ENCODE assay signal across 14 cellular contexts in the genomic region with DNA sequence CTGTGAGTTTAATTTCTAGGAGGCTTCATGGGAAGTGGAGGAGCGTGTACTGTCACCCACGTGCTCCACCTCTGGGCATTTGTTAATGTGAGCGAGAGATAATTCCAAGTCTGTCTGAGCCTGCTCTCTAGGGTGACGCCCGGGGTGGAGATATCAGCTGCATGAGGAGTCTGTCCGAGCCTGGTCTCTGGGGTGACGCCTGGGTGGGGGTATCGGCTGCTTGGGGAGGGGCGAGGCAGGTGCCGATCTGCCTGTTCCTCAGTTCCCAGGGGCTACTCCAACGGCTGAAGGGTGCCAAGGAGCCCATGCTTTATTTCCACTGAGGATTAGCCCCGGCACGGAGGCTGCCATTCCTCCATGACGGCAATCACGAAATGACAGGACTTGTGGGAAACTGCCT.
DNase-seq lines count a peak whose midpoint lies in the region; TF ChIP-seq lines count a peak whose summit lies in the region.
"Had no signal": no experiment of that assay in that cellular context is flagged by ENCODE, and none has a peak within 500 bp of the region (broad histone marks: within the 10 kb centered on the region; RNA-seq: fewer than 3 reads in every experiment).

No MANE protein-coding gene starts in this region.

- H2AFZ ChIP-seq in osteoblast (ENCODE audit: low read length) = no peak overlapping the region

- no peaks in the 10 kb centered on the region for H3K9me3 ChIP-seq in BLaER1
- H3K9me3 ChIP-seq in osteoblast (ENCODE audit: low read depth, low read length) = no peaks in the 10 kb centered on the region

- H3K4me3 ChIP-seq in BLaER1 (no peak overlapping the region), osteoblast (ENCODE audit: insufficient read depth, low read length) (no peak overlapping the region)
- H3K4me3 ChIP-seq: K562 had no signal

- no peaks in the 10 kb centered on the region for H4K20me1 ChIP-seq in BLaER1
- no peaks in the 10 kb centered on the region for H4K20me1 ChIP-seq in osteoblast (ENCODE audit: insufficient read depth, low read length)

- H3K79me2 ChIP-seq in osteoblast (ENCODE audit: insufficient read depth, low read length) = no peaks in the 10 kb centered on the region

- no peaks in the 10 kb centered on the region for H3K27me3 ChIP-seq in BLaER1
- H3K27me3 ChIP-seq in osteoblast (ENCODE audit: insufficient read depth, low read length) = no peaks in the 10 kb centered on the region

- H3K4me2 ChIP-seq in BLaER1 (peak overlapping the region; percentile 51; the same call in 1 of the 2 replicates), osteoblast (ENCODE audit: insufficient read depth, low read length) (no peak overlapping the region)

- TF ChIP-seq CTCF in osteoblast (IDR thresholded peaks at IDR 0.05; ENCODE audit: extremely low read depth, low read depth, low read length) = no peak

- DNase-seq in SW480 (ENCODE audit: low spot score) (peak; percentile 31), osteoblast (ENCODE audit: insufficient read length, low spot score, missing footprints) (peak; percentile 30), NCI-H128 (lab: John Stamatoyannopoulos, UW; ENCODE audit: unreplicated experiment) (no peak), UCSD-AML1 (lab: John Stamatoyannopoulos, UW; ENCODE audit: unreplicated experiment) (no peak), GM19240 (ENCODE audit: insufficient read length, low spot score) (no peak)
- DNase-seq: C1 segment of cervical spinal cord; CD4-positive, CD25-positive, alpha-beta regulatory T cell; DMS153; DMS79; GDM1; H9; IMR-90 had no signal

- H3K4me1 ChIP-seq in BLaER1 = peaks cover 34% of the 10 kb centered on the region
- no peaks in the 10 kb centered on the region for H3K4me1 ChIP-seq in osteoblast (ENCODE audit: insufficient read depth, low read length)

- H3K9ac ChIP-seq in BLaER1 = no peak overlapping the region

- H3K36me3 ChIP-seq in BLaER1 (no peaks in the 10 kb centered on the region), osteoblast (ENCODE audit: insufficient read depth, low read length) (no peaks in the 10 kb centered on the region)

- no peak overlapping the region for H3K27ac ChIP-seq in BLaER1
- no peak overlapping the region for H3K27ac ChIP-seq in osteoblast (ENCODE audit: low read depth, low read length)

Comparison
In these comparisons a context has a peak if more than half of its experiments do, and no peak if none do; other contexts are left out.
1. DNase-seq: peak in SW480 (single experiment) and osteoblast (single experiment); none in NCI-H128 (single experiment), UCSD-AML1 (single experiment) and GM19240 (single experiment).